Comparison of ENCODE assay signal across 11 cellular contexts in the genomic region with DNA sequence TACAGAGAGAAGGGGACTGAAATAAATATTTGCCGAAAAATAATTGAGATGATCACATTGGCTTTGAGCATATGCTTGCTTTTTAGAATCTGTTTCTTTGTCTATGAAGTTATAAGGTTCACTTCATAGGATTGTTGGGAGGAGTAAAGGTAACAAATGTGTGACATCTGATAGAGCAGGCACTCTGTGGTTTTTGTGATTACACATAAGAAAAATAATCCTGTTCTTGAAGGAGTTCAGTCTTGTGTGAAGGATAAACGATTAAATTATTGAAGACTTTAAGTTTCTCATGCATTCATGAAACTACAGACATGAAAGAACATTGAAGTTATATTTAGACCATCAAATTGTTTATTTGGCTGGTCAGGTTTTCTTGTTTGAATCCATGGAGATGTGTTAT. TPM values are rescaled to one million over a fixed set of nuclear protein-coding genes. Genes with fewer than 3 reads are reported as not detected.
A peak's percentile ranks its signal among the peaks of the same experiment; 100 is the strongest.
DNase-seq lines count a peak whose midpoint lies in the region; ATAC-seq and TF ChIP-seq lines count a peak whose summit lies in the region.
"Had no signal": no experiment of that assay in that cellular context is flagged by ENCODE, and none has a peak within 500 bp of the region (broad histone marks: within the 10 kb centered on the region; RNA-seq: fewer than 3 reads in every experiment).

No MANE protein-coding gene starts in this region.

- DNase-seq in activated naive CD4-positive, alpha-beta T cell treated with Interleukin-2 at 50 U/mL for 16 hours = no peak
- no peak for DNase-seq in activated CD4-positive, alpha-beta memory T cell treated with anti-CD3 and anti-CD28 coated beads for 36 hours
- DNase-seq in fibroblast of peridontal ligament (ENCODE audit: extremely low read depth) (peak; percentile 20), erythroblast (lab: John Stamatoyannopoulos, UW) (no peak)
- no peak for DNase-seq in stimulated activated naive B cell treated with anti-CD40 and anti-IgM and Interleukin-4, amounts not matched to agents 10 μg/mL and 1 μg/mL and 100 μg/mL, for 72 hours
- DNase-seq in stimulated activated naive CD4-positive, alpha-beta T cell treated with Interleukin-2 at 50 U/mL for 16 hours (lab: John Stamatoyannopoulos, UW) = no peak
- DNase-seq: nucleus accumbens, T1000, transverse colon had no signal

- H3K36me3 Mint-ChIP-seq in activated naive CD4-positive, alpha-beta T cell treated with anti-CD3 and anti-CD28 coated beads, Interleukin-2, amount 50 U/mL, for 24 hours = peaks cover 20% of the 10 kb centered on the region
- peaks cover 6% of the 10 kb centered on the region for H3K36me3 Mint-ChIP-seq in activated CD4-positive, alpha-beta memory T cell treated with anti-CD3 and anti-CD28 coated beads for 36 hours
- peaks cover 27 to 35% of the 10 kb centered on the region in 2 donors for H3K36me3 Mint-ChIP-seq in stimulated activated naive B cell treated with anti-CD40 and anti-IgM and Interleukin-4, amounts not matched to agents 10 μg/mL and 1 μg/mL and 100 μg/mL, for 72 hours

- POLR2A ChIA-PET in activated CD4-positive, alpha-beta memory T cell treated with anti-CD3 and anti-CD28 coated beads for 36 hours (lab: Charles Lee) = no interaction called here

- no peak for ATAC-seq in stimulated activated naive B cell treated with anti-CD40 and anti-IgM and Interleukin-4, amounts not matched to agents 10 μg/mL and 1 μg/mL and 100 μg/mL, for 72 hours (replicated peaks)
- ATAC-seq in GM18511 (IDR thresholded peaks at IDR 0.05; ENCODE audit: unreplicated experiment) = no peak

- CTCF ChIA-PET in activated CD4-positive, alpha-beta memory T cell treated with anti-CD3 and anti-CD28 coated beads for 36 hours (lab: Charles Lee) = interaction anchor here (1.3 kb wide), 1 partner anchor 43 kb away, joined by 7 read pairs; no protein-coding TSS in a partner anchor

- no peak for TF ChIP-seq POLR2A in erythroblast (IDR thresholded peaks at IDR 0.05; ENCODE audit: low read length)

- peak overlapping the region; percentile 96 for H3K27ac Mint-ChIP-seq in activated naive CD4-positive, alpha-beta T cell treated with anti-CD3 and anti-CD28 coated beads, Interleukin-2, amount 50 U/mL, for 24 hours
- H3K27ac Mint-ChIP-seq in activated CD4-positive, alpha-beta memory T cell treated with anti-CD3 and anti-CD28 coated beads for 36 hours = peak overlapping the region; percentile 96
- H3K27ac Mint-ChIP-seq in stimulated activated naive B cell treated with anti-CD40 and anti-IgM and Interleukin-4, amounts not matched to agents 10 μg/mL and 1 μg/mL and 100 μg/mL, for 72 hours = peak overlapping the region; percentile 33

- no peaks in the 10 kb centered on the region for H3K27me3 Mint-ChIP-seq in activated naive CD4-positive, alpha-beta T cell treated with anti-CD3 and anti-CD28 coated beads, Interleukin-2, amount 50 U/mL, for 24 hours
- no peaks in the 10 kb centered on the region for H3K27me3 Mint-ChIP-seq in activated CD4-positive, alpha-beta memory T cell treated with anti-CD3 and anti-CD28 coated beads for 36 hours
- no peaks in the 10 kb centered on the region for H3K27me3 Mint-ChIP-seq in stimulated activated naive B cell treated with anti-CD40 and anti-IgM and Interleukin-4, amounts not matched to agents 10 μg/mL and 1 μg/mL and 100 μg/mL, for 72 hours

- peak overlapping the region; percentile 95 for H3K4me3 Mint-ChIP-seq in activated naive CD4-positive, alpha-beta T cell treated with anti-CD3 and anti-CD28 coated beads, Interleukin-2, amount 50 U/mL, for 24 hours
- peak overlapping the region; percentile 13 for H3K4me3 Mint-ChIP-seq in activated CD4-positive, alpha-beta memory T cell treated with anti-CD3 and anti-CD28 coated beads for 36 hours
- peak overlapping the region in 1 of 2 donors; percentile 8 for H3K4me3 Mint-ChIP-seq in stimulated activated naive B cell treated with anti-CD40 and anti-IgM and Interleukin-4, amounts not matched to agents 10 μg/mL and 1 μg/mL and 100 μg/mL, for 72 hours

- intact Hi-C loops in activated CD4-positive, alpha-beta memory T cell treated with anti-CD3 and anti-CD28 coated beads for 36 hours (cut with micrococcal nuclease) = no loop called here

- H3K9me3 Mint-ChIP-seq in activated naive CD4-positive, alpha-beta T cell treated with anti-CD3 and anti-CD28 coated beads, Interleukin-2, amount 50 U/mL, for 24 hours = no peaks in the 10 kb centered on the region
- H3K9me3 Mint-ChIP-seq in activated CD4-positive, alpha-beta memory T cell treated with anti-CD3 and anti-CD28 coated beads for 36 hours = no peaks in the 10 kb centered on the region
- no peaks in the 10 kb centered on the region for H3K9me3 Mint-ChIP-seq in stimulated activated naive B cell treated with anti-CD40 and anti-IgM and Interleukin-4, amounts not matched to agents 10 μg/mL and 1 μg/mL and 100 μg/mL, for 72 hours

- peaks cover 90% of the 10 kb centered on the region for H3K4me1 Mint-ChIP-seq in activated naive CD4-positive, alpha-beta T cell treated with anti-CD3 and anti-CD28 coated beads, Interleukin-2, amount 50 U/mL, for 24 hours
- peaks cover 66% of the 10 kb centered on the region for H3K4me1 Mint-ChIP-seq in activated CD4-positive, alpha-beta memory T cell treated with anti-CD3 and anti-CD28 coated beads for 36 hours (ENCODE audit: low read depth)
- peaks cover 39 to 88% of the 10 kb centered on the region in 2 donors for H3K4me1 Mint-ChIP-seq in stimulated activated naive B cell treated with anti-CD40 and anti-IgM and Interleukin-4, amounts not matched to agents 10 μg/mL and 1 μg/mL and 100 μg/mL, for 72 hours

RNA-seq across cellular contexts. Expression of a gene that starts 45.0 kb away (rescaled TPM):
- total RNA-seq in activated CD4-positive, alpha-beta memory T cell treated with anti-CD3 and anti-CD28 coated beads for 36 hours = 10 to 100 TPM; 43.9 to 44.2 TPM

Comparison
In these comparisons a context has a peak if more than half of its experiments do, and no peak if none do; other contexts are left out.
1. H3K27ac Mint-ChIP-seq: peak in every context shown above with its lines; median percentile 96 in activated naive CD4-positive, alpha-beta T cell treated with anti-CD3 and anti-CD28 coated beads, Interleukin-2, amount 50 U/mL, for 24 hours; 96 in activated CD4-positive, alpha-beta memory T cell treated with anti-CD3 and anti-CD28 coated beads for 36 hours; 33 in stimulated activated naive B cell treated with anti-CD40 and anti-IgM and Interleukin-4, amounts not matched to agents 10 μg/mL and 1 μg/mL and 100 μg/mL, for 72 hours.